1 cellular context compared by ENCODE assay signal in genomic region chr10:29681700-29682444, GRCh38.
TF ChIP-seq lines count a peak whose summit lies in the region.

No MANE protein-coding gene starts in this region.

TF ChIP-seq in GM23338, 12 proteins besides CTCF, POLR2A, EP300 and RAD21 (continued from another document):
- no peak for TF ChIP-seq STAT1 (IDR thresholded peaks at IDR 0.05; ENCODE audit: unreplicated experiment)
- TF ChIP-seq ZNF462 (CRISPR knock-in tag; IDR thresholded peaks at IDR 0.05): no peak
- no peak for TF ChIP-seq REST (IDR thresholded peaks at IDR 0.05; ENCODE audit: unreplicated experiment)
